Comparison of ENCODE assay signal across 19 cellular contexts in the genomic region with DNA sequence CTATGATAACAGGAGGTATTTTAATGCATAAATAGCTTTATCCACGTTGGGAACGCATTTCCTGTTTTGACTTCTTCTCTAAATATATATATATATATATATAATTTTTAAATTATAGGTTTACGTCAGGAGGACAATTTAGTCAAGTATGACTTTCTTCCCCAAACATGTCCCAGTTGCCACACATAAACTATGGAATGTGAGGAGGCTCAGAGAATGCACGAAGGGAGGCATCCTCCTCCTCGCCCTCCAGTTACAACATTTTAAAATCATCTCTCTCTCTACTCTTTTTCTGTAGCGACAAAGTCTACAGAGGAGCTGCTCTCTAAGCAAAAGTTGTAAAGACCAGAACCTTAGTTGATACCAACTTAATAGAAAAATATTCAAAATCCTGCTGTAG.
DNase-seq lines count a peak whose midpoint lies in the region; ATAC-seq and TF ChIP-seq lines count a peak whose summit lies in the region.
"Had no signal": no experiment of that assay in that cellular context is flagged by ENCODE, and none has a peak within 500 bp of the region (broad histone marks: within the 10 kb centered on the region; RNA-seq: fewer than 3 reads in every experiment).

No MANE protein-coding gene starts in this region.

- H3K27me3 Mint-ChIP-seq in stimulated activated memory B cell treated with anti-CD40 and anti-IgM and Interleukin-4, amounts not matched to agents 10 μg/mL and 1 μg/mL and 100 μg/mL, for 72 hours: no peaks in the 10 kb centered on the region

- H3K27ac ChIP-seq in SJCRH30 (no peak overlapping the region), upper lobe of right lung (no peak overlapping the region)
- H3K27ac ChIP-seq: SJSA1 had no signal

- TF ChIP-seq CTCF in upper lobe of right lung (IDR thresholded peaks at IDR 0.05): no peak

- H3K4me3 ChIP-seq in SJCRH30: no peak overlapping the region
- no peak overlapping the region for H3K4me3 ChIP-seq in upper lobe of right lung
- H3K4me3 ChIP-seq: K562, SJSA1 had no signal

- H3K9me3 Mint-ChIP-seq in stimulated activated memory B cell treated with anti-CD40 and anti-IgM and Interleukin-4, amounts not matched to agents 10 μg/mL and 1 μg/mL and 100 μg/mL, for 72 hours: peaks cover 3% of the 10 kb centered on the region

- H3K9me3 ChIP-seq in SJCRH30 (replicated peaks) (no peaks in the 10 kb centered on the region), upper lobe of right lung (no peaks in the 10 kb centered on the region)
- H3K9me3 ChIP-seq: SJSA1 had no signal

- H3K4me3 Mint-ChIP-seq in stimulated activated memory B cell treated with anti-CD40 and anti-IgM and Interleukin-4, amounts not matched to agents 10 μg/mL and 1 μg/mL and 100 μg/mL, for 72 hours: no peak overlapping the region
- H3K4me3 Mint-ChIP-seq: B cell; CD4-positive, CD25-positive, alpha-beta regulatory T cell had no signal

- ATAC-seq in upper lobe of right lung (no peak), HG03439 (IDR thresholded peaks at IDR 0.05; ENCODE audit: unreplicated experiment) (no peak)
- no peak for ATAC-seq in stimulated activated memory B cell treated with anti-CD40 and anti-IgM and Interleukin-4, amounts not matched to agents 10 μg/mL and 1 μg/mL and 100 μg/mL, for 72 hours
- ATAC-seq: K562, Panc1 had no signal

- DNase-seq in ELR (ENCODE audit: low read depth): peak; percentile 6
- DNase-seq in amniotic epithelial cell (ENCODE audit: low read depth): peak; percentile 28
- DNase-seq in left kidney (ENCODE audit: low read depth, low spot score): peak; percentile 32
- DNase-seq in SJCRH30: no peak
- DNase-seq in upper lobe of right lung: no peak
- DNase-seq: CD4-positive, CD25-positive, alpha-beta regulatory T cell; COR-L47; HCEC 1CT; NCI-H1092 treated with DMSO at 0.1 percent for 48 hours; NCI-H1694; NCI-H2081 treated with DMSO at 0.1 percent for 48 hours; NCI-H446 treated with DMSO at 0.1 percent for 48 hours; NCI-H69 had no signal

- H3K4me1 ChIP-seq in SJCRH30: no peaks in the 10 kb centered on the region
- no peaks in the 10 kb centered on the region for H3K4me1 ChIP-seq in upper lobe of right lung

- intact Hi-C loops in upper lobe of right lung (cut with DNase I): no loop called here

- no peaks in the 10 kb centered on the region for H3K4me1 Mint-ChIP-seq in stimulated activated memory B cell treated with anti-CD40 and anti-IgM and Interleukin-4, amounts not matched to agents 10 μg/mL and 1 μg/mL and 100 μg/mL, for 72 hours
- H3K4me1 Mint-ChIP-seq: B cell; CD4-positive, CD25-positive, alpha-beta regulatory T cell had no signal

- H3K36me3 ChIP-seq in SJCRH30: no peaks in the 10 kb centered on the region
- no peaks in the 10 kb centered on the region for H3K36me3 ChIP-seq in upper lobe of right lung
- H3K36me3 ChIP-seq: SJSA1 had no signal

- H3K36me3 Mint-ChIP-seq in stimulated activated memory B cell treated with anti-CD40 and anti-IgM and Interleukin-4, amounts not matched to agents 10 μg/mL and 1 μg/mL and 100 μg/mL, for 72 hours: no peaks in the 10 kb centered on the region
- H3K36me3 Mint-ChIP-seq: CD4-positive, CD25-positive, alpha-beta regulatory T cell had no signal

- H3K27ac Mint-ChIP-seq in stimulated activated memory B cell treated with anti-CD40 and anti-IgM and Interleukin-4, amounts not matched to agents 10 μg/mL and 1 μg/mL and 100 μg/mL, for 72 hours: no peak overlapping the region
- H3K27ac Mint-ChIP-seq: B cell; CD4-positive, CD25-positive, alpha-beta regulatory T cell had no signal

- no peaks in the 10 kb centered on the region; the same call in 1 of the 2 replicates for H3K27me3 ChIP-seq in SJCRH30
- H3K27me3 ChIP-seq in upper lobe of right lung: no peaks in the 10 kb centered on the region
- H3K27me3 ChIP-seq: SJSA1 had no signal

Comparison
In these comparisons a context has a peak if more than half of its experiments do, and no peak if none do; other contexts are left out.
1. DNase-seq: peak in ELR (single experiment), amniotic epithelial cell (single experiment) and left kidney (single experiment); none in SJCRH30 (0 of 2) and upper lobe of right lung (single experiment).